23 cellular contexts compared by ENCODE assay signal in genomic region chr11:689630-690029, GRCh38. TPM values are rescaled to one million over a fixed set of nuclear protein-coding genes. Genes with fewer than 3 reads are reported as not detected.
DNase-seq lines count a peak whose midpoint lies in the region; ATAC-seq and TF ChIP-seq lines count a peak whose summit lies in the region.
"Had no signal": no experiment of that assay in that cellular context is flagged by ENCODE, and none has a peak within 500 bp of the region (broad histone marks: within the 10 kb centered on the region; RNA-seq: fewer than 3 reads in every experiment).

No MANE protein-coding gene starts in this region.

- H3K36me3 Mint-ChIP-seq in CD4-positive, alpha-beta T cell (ENCODE audit: low read depth), result peaks cover 54% of the 10 kb centered on the region
- H3K36me3 Mint-ChIP-seq in WTC11 (peaks cover 41% of the 10 kb centered on the region), progenitor cell of endocrine pancreas (ENCODE audit: insufficient read depth) (peaks cover 17% of the 10 kb centered on the region)

- no peak overlapping the region for H2AFZ ChIP-seq in MM.1S (ENCODE audit: low read length)

- no peaks in the 10 kb centered on the region for H3K36me3 ChIP-seq in MM.1S (replicated peaks; ENCODE audit: insufficient read depth, low read length)

- H3K4me1 ChIP-seq in MM.1S (ENCODE audit: low read length), result peaks cover 20% of the 10 kb centered on the region

- intact Hi-C loops in CD4-positive, alpha-beta T cell (cut with DNase I, micrococcal nuclease), result loop anchor here (2.0 to 10.0 kb wide), 4 partner anchors 35 to 125 kb away; partner anchors contain the start of genes LMNTD2 (in 1 of the 2) and RASSF7 (in 1 of the 2)

- no peak overlapping the region for H3K4me3 Mint-ChIP-seq in CD4-positive, alpha-beta T cell
- H3K4me3 Mint-ChIP-seq in WTC11 (no peak overlapping the region), progenitor cell of endocrine pancreas (ENCODE audit: low read depth) (no peak overlapping the region)
- H3K4me3 Mint-ChIP-seq: CD8-positive, alpha-beta T cell had no signal

- no peaks in the 10 kb centered on the region for H4K20me1 ChIP-seq in MM.1S (ENCODE audit: insufficient read depth, low read length)

- peaks cover 36% of the 10 kb centered on the region for H3K4me1 Mint-ChIP-seq in CD4-positive, alpha-beta T cell (ENCODE audit: low read depth)
- H3K4me1 Mint-ChIP-seq in WTC11 (peaks cover 20% of the 10 kb centered on the region), progenitor cell of endocrine pancreas (ENCODE audit: low read depth) (peaks cover 13% of the 10 kb centered on the region)

- no peak overlapping the region for H3K4me2 ChIP-seq in MM.1S (ENCODE audit: low read depth, low read length)

- H3K9ac ChIP-seq in MM.1S (ENCODE audit: low read length), result no peak overlapping the region

- ATAC-seq in CD4-positive, alpha-beta T cell (ENCODE audit: poor library complexity), result no peak
- no peak for ATAC-seq in WTC11
- ATAC-seq in GM21381 (IDR thresholded peaks at IDR 0.05; ENCODE audit: unreplicated experiment), result no peak
- ATAC-seq: CD8-positive, alpha-beta T cell; mucosa of descending colon had no signal

- no peaks in the 10 kb centered on the region for H3K27me3 ChIP-seq in CD4-positive, alpha-beta T cell (ENCODE audit: control insufficient read depth, insufficient read depth, low read length)
- no peaks in the 10 kb centered on the region for H3K27me3 ChIP-seq in MM.1S (replicated peaks; ENCODE audit: insufficient read depth, low read length)
- H3K27me3 ChIP-seq: esophagus squamous epithelium, neutrophil had no signal

- H3K27me3 Mint-ChIP-seq in CD4-positive, alpha-beta T cell, result no peaks in the 10 kb centered on the region
- H3K27me3 Mint-ChIP-seq in WTC11 (ENCODE audit: low read depth) (no peaks in the 10 kb centered on the region), progenitor cell of endocrine pancreas (no peaks in the 10 kb centered on the region)

- H3K27ac Mint-ChIP-seq in CD4-positive, alpha-beta T cell, result peak overlapping the region; percentile 42
- H3K27ac Mint-ChIP-seq in WTC11 (0 out of 2 replicates have a peak overlapping the region, but pooled peaks have one; percentile 57), progenitor cell of endocrine pancreas (peak overlapping the region; percentile 37)

- POLR2A ChIA-PET in CD4-positive, alpha-beta T cell (lab: Charles Lee), result no interaction called here
- POLR2A ChIA-PET in WTC11 (lab: Charles Lee), result no interaction called here

- peaks cover 15% of the 10 kb centered on the region for H3F3A ChIP-seq in MM.1S (ENCODE audit: insufficient read depth, low read length)

- no peaks in the 10 kb centered on the region for H3K9me2 ChIP-seq in MM.1S (replicated peaks; ENCODE audit: insufficient read depth, low read length)

- peaks cover 50% of the 10 kb centered on the region for H3K79me2 ChIP-seq in MM.1S (ENCODE audit: low read length)

- H3K4me3 ChIP-seq in epithelial cell of esophagus (ENCODE audit: low read length), result no peak overlapping the region
- H3K4me3 ChIP-seq in MM.1S (ENCODE audit: low read length), result no peak overlapping the region
- H3K4me3 ChIP-seq: esophagus squamous epithelium, mucosa of descending colon had no signal

- no peaks in the 10 kb centered on the region for H3K9me3 ChIP-seq in CD4-positive, alpha-beta T cell (ENCODE audit: control insufficient read depth, low read length)
- H3K9me3 ChIP-seq in MM.1S (replicated peaks; ENCODE audit: insufficient read depth, low read length), result no peaks in the 10 kb centered on the region
- H3K9me3 ChIP-seq: esophagus squamous epithelium, mucosa of descending colon, neutrophil had no signal

- H3K9me3 Mint-ChIP-seq in CD4-positive, alpha-beta T cell, result no peaks in the 10 kb centered on the region
- H3K9me3 Mint-ChIP-seq in WTC11, result no peaks in the 10 kb centered on the region
- H3K9me3 Mint-ChIP-seq in progenitor cell of endocrine pancreas (ENCODE audit: low read depth), result no peaks in the 10 kb centered on the region
- H3K9me3 Mint-ChIP-seq: CD8-positive, alpha-beta T cell had no signal

- no peak for DNase-seq in CD4-positive, alpha-beta T cell
- DNase-seq in WTC11 (ENCODE audit: low spot score) (no peak), epithelial cell of esophagus (ENCODE audit: low read depth) (peak; percentile 30), progenitor cell of endocrine pancreas (ENCODE audit: low spot score, unreplicated experiment) (no peak), OCI-M1 (lab: John Stamatoyannopoulos, UW) (no peak), substantia nigra (lab: John Stamatoyannopoulos, UW) (no peak), MM.1S (no peak)
- DNase-seq: activated CD4-positive, alpha-beta T cell treated with anti-CD3 and anti-CD28 coated beads, Interleukin-2, amount 50 U/mL, for 1 hour; activated CD8-positive, alpha-beta memory T cell treated with anti-CD3 and anti-CD28 coated beads, Interleukin-2, amount 50 U/mL, for 48 hours; activated effector memory CD4-positive, alpha-beta T cell treated with anti-CD3 and anti-CD28 coated beads, Interleukin-2, amount 50 U/mL, for 16 hours; CD8-positive, alpha-beta T cell; central memory CD4-positive, alpha-beta T cell; DND-41; esophagus squamous epithelium; KG1; NCI-H1930; NCI-H226; NCI-H774; SHP77; stimulated activated CD8-positive, alpha-beta memory T cell treated with anti-CD3 and anti-CD28 coated beads, Interleukin-4, amount 100 ng/mL, for 48 hours had no signal

- no peak for TF ChIP-seq CTCF in CD4-positive, alpha-beta T cell (IDR thresholded peaks at IDR 0.05)
- no peak for TF ChIP-seq CTCF in WTC11 (IDR thresholded peaks at IDR 0.05)
- TF ChIP-seq CTCF in epithelial cell of esophagus (IDR thresholded peaks at IDR 0.05; ENCODE audit: insufficient read depth, low read depth, low read length, missing control alignments), result no peak
- no peak for TF ChIP-seq CTCF in progenitor cell of endocrine pancreas (IDR thresholded peaks at IDR 0.05; ENCODE audit: unreplicated experiment)
- no peak for TF ChIP-seq CTCF in MM.1S (IDR thresholded peaks at IDR 0.05; ENCODE audit: low read length)

- CTCF ChIA-PET in CD4-positive, alpha-beta T cell (lab: Charles Lee), result no interaction called here
- CTCF ChIA-PET in WTC11 (lab: Charles Lee), result interaction anchor here (0.7 to 1.0 kb wide), 3 partner anchors 16 to 1144 kb away, joined by 3 to 5 read pairs (median 3); no protein-coding TSS in a partner anchor

- H3K27ac ChIP-seq in CD4-positive, alpha-beta T cell (ENCODE audit: low read depth, low read length), result no peak overlapping the region
- H3K27ac ChIP-seq in substantia nigra (ENCODE audit: low read depth, low read length, poor library complexity, severe bottlenecking) (no peak overlapping the region), MM.1S (ENCODE audit: low read length) (no peak overlapping the region)
- H3K27ac ChIP-seq: esophagus squamous epithelium, neutrophil had no signal

TF ChIP-seq in WTC11, 78 proteins besides CTCF, POLR2A, EP300 and RAD21:
- TF ChIP-seq TEAD1 (CRISPR knock-in tag; IDR thresholded peaks at IDR 0.05) (no peak), RORB (CRISPR knock-in tag; IDR thresholded peaks at IDR 0.05) (no peak), E2F1 (CRISPR knock-in tag; IDR thresholded peaks at IDR 0.05) (no peak), MAX (CRISPR knock-in tag; IDR thresholded peaks at IDR 0.05) (no peak)

RNA-seq across cellular contexts. Expression of gene DEAF1, which starts 5.4 kb away (rescaled TPM):
- 10 to 100 TPM; 68.4 to 79.6 TPM for total RNA-seq in CD4-positive, alpha-beta T cell
- total RNA-seq in WTC11 (2021) (62.2 to 85.3 TPM (median 81.1 TPM) in 3 replicates), progenitor cell of endocrine pancreas (49.2 and 57.0 TPM in 2 replicates)

RNA-seq across cellular contexts. Expression of gene TMEM80, which starts 6.0 kb away (rescaled TPM):
- total RNA-seq in CD4-positive, alpha-beta T cell, result 10 to 100 TPM; 21.0 to 22.0 TPM
- total RNA-seq in WTC11 (2021) (23.4 to 28.4 TPM (median 24.5 TPM) in 3 replicates), progenitor cell of endocrine pancreas (29.4 and 32.6 TPM in 2 replicates)

RNA-seq across cellular contexts. Expression of gene EPS8L2, which starts 16.4 kb away (rescaled TPM):
- total RNA-seq in CD4-positive, alpha-beta T cell, result 1 to 10 TPM; 3.5 to 4.0 TPM
- total RNA-seq in WTC11 (2021), result 49.9 to 56.3 TPM (median 51.6 TPM) in 3 replicates
- total RNA-seq in progenitor cell of endocrine pancreas, result 100.0 and 111 TPM in 2 replicates

RNA-seq across cellular contexts. Expression of gene DRD4, which starts 52.6 kb away (rescaled TPM):
- total RNA-seq in CD4-positive, alpha-beta T cell, result under 1 TPM; 0.70 to 0.82 TPM
- total RNA-seq in WTC11 (2021) (3.7 to 5.8 TPM (median 5.5 TPM) in 3 replicates), progenitor cell of endocrine pancreas (1.1 and 2.7 TPM in 2 replicates)

RNA-seq across cellular contexts. Expression of gene TALDO1, which starts 57.6 kb away (rescaled TPM):
- 10 to 100 TPM; 26.2 to 27.7 TPM for total RNA-seq in CD4-positive, alpha-beta T cell
- 314 to 352 TPM (median 343 TPM) in 3 replicates for total RNA-seq in WTC11 (2021)
- 112 and 120 TPM in 2 replicates for total RNA-seq in progenitor cell of endocrine pancreas

Comparison
In these comparisons a context has a peak if more than half of its experiments do, and no peak if none do; other contexts are left out.
1. RNA of gene EPS8L2, which starts 16.4 kb away (total RNA-seq): 100.0 to 111 TPM in progenitor cell of endocrine pancreas and 49.9 to 56.3 TPM in WTC11; 3.5 to 4.0 TPM in CD4-positive, alpha-beta T cell; every median in the first group is over 10 times any median in the second.
2. Peak in every context shown above with its lines, with median percentiles within 50 percentile points of each other: H3K27ac Mint-ChIP-seq.